In genomic region chr1:150887018-150887417, GRCh38 we compare ENCODE assay signal across 1 cellular context.
TF ChIP-seq lines count a peak whose summit lies in the region.

Gene CTXND2, plus strand, starts transcription at chr1:150887136. Its CDS starts 25,179 bp downstream, at chr1:150912315.

TF ChIP-seq in HEK293, 187 proteins besides CTCF, POLR2A, EP300 and RAD21 (continued from another document):
- TF ChIP-seq ZFHX2 (tag by site-specific recombination; conservative IDR thresholded peaks at IDR 0.05): peak; percentile 94
- TF ChIP-seq ZNF518A (tag by site-specific recombination; conservative IDR thresholded peaks at IDR 0.05; ENCODE audit: low read depth): no peak
- TF ChIP-seq ZNF544 (tag by site-specific recombination; IDR thresholded peaks at IDR 0.05): no peak
- no peak for TF ChIP-seq ZNF223 (tag by site-specific recombination; IDR thresholded peaks at IDR 0.05)
- TF ChIP-seq ZNF596 (tag by site-specific recombination; IDR thresholded peaks at IDR 0.05): no peak
- no peak for TF ChIP-seq GLI4 (tag by site-specific recombination; IDR thresholded peaks at IDR 0.05)
- no peak for TF ChIP-seq ZNF639 (tag by site-specific recombination; IDR thresholded peaks at IDR 0.05)
- no peak for TF ChIP-seq AEBP2 (tag by site-specific recombination; IDR thresholded peaks at IDR 0.05; ENCODE audit: borderline replicate concordance)
- TF ChIP-seq RBAK (tag by site-specific recombination; IDR thresholded peaks at IDR 0.05): no peak
- TF ChIP-seq EGR2 (tag by site-specific recombination; IDR thresholded peaks at IDR 0.05; ENCODE audit: low read depth): peak; percentile 95
TF ChIP-seq in HEK293: peak in this region for 3.
